8 cellular contexts compared by ENCODE assay signal in the genomic region with DNA sequence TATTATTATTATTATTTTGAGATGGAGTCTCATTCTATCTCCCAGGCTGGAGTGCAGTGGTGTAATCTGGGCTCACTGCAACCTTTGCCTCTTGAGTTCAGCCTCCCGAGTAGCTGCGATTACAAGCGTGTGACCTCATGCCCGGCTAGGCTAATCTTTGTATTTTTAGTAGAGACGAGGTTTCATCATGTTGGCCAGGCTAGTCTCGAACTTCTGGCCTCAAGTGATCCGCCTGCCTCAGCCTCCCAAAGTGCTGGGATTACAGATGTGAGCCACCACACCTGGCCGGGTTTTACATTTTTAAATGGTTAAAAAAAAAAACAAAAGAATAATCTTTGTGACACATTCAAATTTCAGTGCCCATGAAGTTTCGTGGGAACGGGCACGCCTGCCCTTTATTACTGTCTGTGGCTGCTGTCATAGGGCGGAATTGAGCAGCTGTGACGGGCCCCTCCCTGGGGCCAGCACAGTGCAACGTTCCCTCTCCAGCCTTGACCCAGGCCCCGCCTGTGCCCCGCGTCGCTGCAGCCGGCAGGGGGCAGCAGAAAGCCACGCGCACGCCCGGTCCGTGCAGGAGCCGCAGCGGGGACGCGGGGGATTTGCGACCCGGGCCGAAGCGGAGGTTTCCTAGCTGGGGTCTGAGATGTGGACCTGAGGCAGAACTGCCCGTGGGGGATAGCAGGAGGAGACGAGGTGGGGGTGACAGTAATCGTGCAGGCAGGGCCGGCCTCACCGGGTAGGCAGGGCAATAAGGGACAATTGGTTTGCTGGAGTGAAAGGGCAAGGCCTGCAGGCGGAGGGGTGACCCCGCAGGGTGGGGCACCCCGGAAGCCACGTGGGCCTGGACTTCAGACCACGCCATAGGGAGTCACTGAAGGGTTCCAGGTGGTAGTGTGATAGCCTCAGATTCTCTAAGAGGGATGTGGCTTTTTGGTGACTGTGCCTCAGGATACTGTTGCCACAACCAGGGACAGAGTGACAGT. TPM values are rescaled to one million over a fixed set of nuclear protein-coding genes. Genes with fewer than 3 reads are reported as not detected.
DNase-seq lines count a peak whose midpoint lies in the region; ATAC-seq and TF ChIP-seq lines count a peak whose summit lies in the region.

No MANE protein-coding gene starts in this region.

- H3K9ac ChIP-seq in duodenal mucosa (ENCODE audit: low read depth in 1 of 2, low read length in 2 of 2) = peak overlapping the region; percentile 58 to 69

- H3K4me1 ChIP-seq in duodenal mucosa (ENCODE audit: control insufficient read depth in 1 of 2, insufficient read depth in 2 of 2, low read length in 2 of 2) = peaks cover 32 to 42% of the 10 kb centered on the region in 2 donors
- peaks cover 0 to 12% of the 10 kb centered on the region in 2 donors for H3K4me1 ChIP-seq in lung (ENCODE audit: control insufficient read depth in 2 of 2, insufficient read depth in 2 of 2, low read length in 2 of 2)

- H3K27ac ChIP-seq in duodenal mucosa (ENCODE audit: low read depth, low read length) = peak overlapping the region; percentile 72
- peak overlapping the region; percentile 3 to 56 for H3K27ac ChIP-seq in lung (ENCODE audit: low read depth in 1 of 2, low read length in 1 of 2)

- TF ChIP-seq CTCF in AG09319 (IDR thresholded peaks at IDR 0.05; ENCODE audit: low read depth, low read length) (peak; percentile 96), lung (IDR thresholded peaks at IDR 0.05; ENCODE audit: control extremely low read depth, extremely low read depth) (peak; percentile 97)

- DNase-seq in AG09319 (ENCODE audit: extremely low read depth, low read depth) (no peak), NCI-H524 (lab: John Stamatoyannopoulos, UW) (peak; percentile 75 to 89), lung (ENCODE audit: low spot score) (peak; percentile 82)
- peak; percentile 73 to 81 for DNase-seq in activated CD4-positive, alpha-beta T cell treated with anti-CD3 and anti-CD28 coated beads, Interleukin-2, amount 50 U/mL, for 48 hours
- DNase-seq in stimulated activated CD4-positive, alpha-beta T cell treated with anti-CD3 and anti-CD28 coated beads, TNF-alpha, amount 100 ng/mL, for 4 hours (ENCODE audit: low read depth in 3 of 3) = peak; percentile 54 to 67 (median 58)

- H3K36me3 ChIP-seq in duodenal mucosa (ENCODE audit: control insufficient read depth in 1 of 2, insufficient read depth in 2 of 2, low read length in 2 of 2) (no peaks in the 10 kb centered on the region), lung (ENCODE audit: control insufficient read depth in 2 of 2, insufficient read depth in 2 of 2, low read length in 2 of 2) (no peaks in the 10 kb centered on the region)

- H3K9me3 ChIP-seq in duodenal mucosa (ENCODE audit: control insufficient read depth in 1 of 2, low read length in 2 of 2) (no peaks in the 10 kb centered on the region), lung (ENCODE audit: control insufficient read depth in 2 of 2, insufficient read depth in 1 of 2, low read length in 1 of 2) (no peaks in the 10 kb centered on the region)

- 11 to 16% methylated on average over 42 of the region's 42 CpGs for WGBS in lung, 2 donors

- H3K27me3 ChIP-seq in duodenal mucosa (ENCODE audit: control insufficient read depth in 1 of 2, insufficient read depth in 2 of 2, low read length in 2 of 2) (no peaks in the 10 kb centered on the region), lung (ENCODE audit: control insufficient read depth, insufficient read depth) (no peaks in the 10 kb centered on the region)

- H3K4me3 ChIP-seq in duodenal mucosa (ENCODE audit: low read depth in 1 of 2, low read length in 2 of 2) (peak overlapping the region; percentile 49 to 75), lung (no peak overlapping the region)

- ATAC-seq in GM18870 (IDR thresholded peaks at IDR 0.05; ENCODE audit: unreplicated experiment) = peak; percentile 82
- ATAC-seq in HG03108 (IDR thresholded peaks at IDR 0.05; ENCODE audit: unreplicated experiment) = peak; percentile 88
- peak; percentile 90 for ATAC-seq in lung (ENCODE audit: insufficient read depth, low FRiP score)

RNA-seq across cellular contexts. Expression of gene SYTL3, which starts 54.3 kb away (rescaled TPM):
- total RNA-seq in lung = 10 to 100 TPM; 14.8 to 20.0 TPM
- 10 to 100 TPM in 1 of 2 donors, 1 to 10 TPM in 1; 6.5 to 16.4 TPM for polyA plus RNA-seq in lung

RNA-seq across cellular contexts. Expression of gene DYNLT1, which starts 59.6 kb away (rescaled TPM):
- total RNA-seq in lung = 100 to 1,000 TPM in 1 of 2 donors, 10 to 100 TPM in 1; 83.4 to 145 TPM
- polyA plus RNA-seq in lung = 100 to 1,000 TPM; 253 to 268 TPM
